ENCODE assay signal across 11 cellular contexts in the genomic region with DNA sequence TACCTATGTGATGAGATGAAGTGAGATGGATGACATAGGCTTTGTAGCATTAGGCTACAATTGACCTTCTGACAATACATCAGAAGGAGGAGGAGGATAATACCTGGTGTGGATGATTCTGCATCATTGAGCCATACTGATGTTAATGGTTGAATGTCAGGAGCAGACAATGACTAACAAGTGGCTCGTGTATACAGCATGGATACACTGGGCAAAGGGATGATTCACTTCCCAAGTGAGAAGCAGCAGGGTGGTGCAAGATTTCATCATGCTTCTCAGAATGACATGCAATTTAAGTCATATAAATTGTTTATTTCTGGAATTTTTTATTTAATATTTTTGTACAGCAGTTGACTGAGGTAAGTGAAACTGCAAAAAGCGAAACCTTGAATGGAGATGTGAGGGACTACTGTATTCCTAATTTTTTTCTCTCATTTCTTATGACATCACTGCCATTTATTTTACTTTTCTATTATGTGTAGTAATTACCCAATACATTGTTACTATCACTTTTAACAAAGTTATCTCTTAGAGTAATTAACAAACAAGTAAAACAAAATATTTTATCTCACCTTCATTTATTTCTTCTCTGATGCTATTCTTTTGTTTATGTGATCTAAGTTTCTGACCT. TPM values are rescaled to one million over a fixed set of nuclear protein-coding genes. Genes with fewer than 3 reads are reported as not detected.
A peak's percentile ranks its signal among the peaks of the same experiment; 100 is the strongest.
DNase-seq lines count a peak whose midpoint lies in the region; ATAC-seq, FAIRE-seq and TF ChIP-seq lines count a peak whose summit lies in the region.
"Had no signal": no experiment of that assay in that cellular context is flagged by ENCODE, and none has a peak within 500 bp of the region (broad histone marks: within the 10 kb centered on the region; RNA-seq: fewer than 3 reads in every experiment).

No MANE protein-coding gene starts in this region.

- TF ChIP-seq CTCF in Calu3 (IDR thresholded peaks at IDR 0.05; ENCODE audit: unreplicated experiment) (no peak), HepG2 (CRISPR knock-in tag; IDR thresholded peaks at IDR 0.05) (no peak)

- no peak for TF ChIP-seq POLR2A in HepG2 (IDR thresholded peaks at IDR 0.05; ENCODE audit: insufficient read depth in 1 of 2, low read depth in 2 of 2, low read length in 2 of 2)

- H3K79me2 ChIP-seq in HepG2 (ENCODE audit: insufficient read depth, low read length), result no peaks in the 10 kb centered on the region
- H3K79me2 ChIP-seq: parathyroid adenoma had no signal

- POLR2A ChIA-PET in HepG2 (lab: Yijun Ruan, JAX), result no interaction called here

- H4K20me1 ChIP-seq in HepG2 (ENCODE audit: insufficient read depth, low read length), result no peaks in the 10 kb centered on the region

- H3K36me3 ChIP-seq in adipocyte (ENCODE audit: control insufficient read depth, insufficient read depth, low read length, severe bottlenecking) (no peaks in the 10 kb centered on the region), HepG2 (replicated peaks in 1 of 2; ENCODE audit: control insufficient read depth in 1 of 2, insufficient read depth in 2 of 2, low read length in 2 of 2) (no peaks in the 10 kb centered on the region)
- H3K36me3 ChIP-seq: heart right ventricle had no signal

- in situ Hi-C loops in HepG2 (cut with HindIII; ENCODE audit: extremely low pct_ligation_motif_present, low pct_unique_long_range_greater_than_20kb), result no loop called here

- no peaks in the 10 kb centered on the region for H3K9me3 Mint-ChIP-seq in Calu3 (ENCODE audit: low read depth, unreplicated experiment)
- no peaks in the 10 kb centered on the region for H3K9me3 Mint-ChIP-seq in immature natural killer cell
- no peaks in the 10 kb centered on the region for H3K9me3 Mint-ChIP-seq in activated naive CD4-positive, alpha-beta T cell treated with anti-CD3 and anti-CD28 coated beads, Interleukin-2, amount 10 ng/mL, durations not matched to agents 7 days and 5 days

- H3K4me1 Mint-ChIP-seq in Calu3 (ENCODE audit: low read depth, unreplicated experiment) (peaks cover 17% of the 10 kb centered on the region), immature natural killer cell (no peaks in the 10 kb centered on the region)
- H3K4me1 Mint-ChIP-seq in activated naive CD4-positive, alpha-beta T cell treated with anti-CD3 and anti-CD28 coated beads, Interleukin-2, amount 10 ng/mL, durations not matched to agents 7 days and 5 days, result no peaks in the 10 kb centered on the region

- H3K27ac ChIP-seq in HepG2 (ENCODE audit: extremely low read length, insufficient read depth, low read length), result no peak overlapping the region
- H3K27ac ChIP-seq: heart right ventricle, KMS-11, parathyroid adenoma had no signal

- CTCF ChIA-PET in Calu3 (lab: Charles Lee), result no interaction called here
- CTCF ChIA-PET in HepG2 (lab: Yijun Ruan, JAX; ENCODE audit: low intra/inter-chr PET ratio, low total read pairs), result no interaction called here
- CTCF ChIA-PET in activated naive CD4-positive, alpha-beta T cell treated with anti-CD3 and anti-CD28 coated beads, Interleukin-2, amount 10 ng/mL, durations not matched to agents 7 days and 5 days (lab: Charles Lee), result no interaction called here

- peaks cover 21% of the 10 kb centered on the region for H3K4me1 ChIP-seq in adipocyte (ENCODE audit: control insufficient read depth, insufficient read depth, low read length)
- no peaks in the 10 kb centered on the region for H3K4me1 ChIP-seq in HepG2 (ENCODE audit: insufficient read depth, low read length)
- H3K4me1 ChIP-seq: heart right ventricle, parathyroid adenoma had no signal

- no peaks in the 10 kb centered on the region for H3K9me3 ChIP-seq in adipocyte (ENCODE audit: control insufficient read depth, low read length)
- no peaks in the 10 kb centered on the region for H3K9me3 ChIP-seq in HepG2 (ENCODE audit: low read length)
- H3K9me3 ChIP-seq: heart right ventricle had no signal

- ATAC-seq in HepG2, result no peak; the same call in 2 of the 3 replicates
- ATAC-seq in GM21723 (IDR thresholded peaks at IDR 0.05; ENCODE audit: unreplicated experiment), result no peak
- ATAC-seq: heart right ventricle had no signal

- 4% methylated on average over 2 of the region's 2 CpGs for WGBS in HepG2 (ENCODE audit: low lambda C conversion rate)

- peak overlapping the region; percentile 61 for H3K9ac ChIP-seq in adipocyte (ENCODE audit: low read length)
- no peak overlapping the region for H3K9ac ChIP-seq in HepG2 (ENCODE audit: insufficient read depth, low read depth, low read length)
- H3K9ac ChIP-seq: KMS-11, parathyroid adenoma had no signal

- no peak for TF ChIP-seq RAD21 in HepG2 (CRISPR knock-in tag; IDR thresholded peaks at IDR 0.05)

- H3K4me3 ChIP-seq in adipocyte (ENCODE audit: low read length), result peak overlapping the region; percentile 62
- H3K4me3 ChIP-seq in HepG2 (replicated peaks in 1 of 3; ENCODE audit: insufficient read depth in 1 of 3, low read depth in 2 of 3, low read length in 3 of 3), result no peak overlapping the region
- H3K4me3 ChIP-seq: heart right ventricle had no signal

- no peak for DNase-seq in Calu3
- DNase-seq in HT1080 (ENCODE audit: low read depth), result peak; percentile 85
- peak; percentile 80 for DNase-seq in adipocyte (ENCODE audit: low read depth)
- DNase-seq in HepG2 (ENCODE audit: low spot score), result no peak
- DNase-seq in immature natural killer cell, result no peak
- DNase-seq in activated CD8-positive, alpha-beta memory T cell treated with anti-CD3 and anti-CD28 coated beads, Interleukin-2, amount 50 U/mL, for 48 hours, result no peak
- no peak for DNase-seq in activated naive CD4-positive, alpha-beta T cell treated with anti-CD3 and anti-CD28 coated beads, Interleukin-2, amount 10 ng/mL, durations not matched to agents 7 days and 5 days
- DNase-seq: heart right ventricle had no signal

- no peak for TF ChIP-seq EP300 in HepG2 (IDR thresholded peaks at IDR 0.05; ENCODE audit: low read depth in 2 of 2, low read length in 2 of 2)
- no peak for TF ChIP-seq EP300 in HepG2 (CRISPR knock-in tag; IDR thresholded peaks at IDR 0.05; ENCODE audit: borderline replicate concordance)

- H3K27me3 ChIP-seq in adipocyte (replicated peaks; ENCODE audit: control insufficient read depth, insufficient read depth, low read length), result no peaks in the 10 kb centered on the region
- H3K27me3 ChIP-seq in HepG2 (ENCODE audit: control insufficient read depth in 1 of 2, insufficient read depth in 2 of 2, low read length in 2 of 2), result no peaks in the 10 kb centered on the region
- H3K27me3 ChIP-seq: heart right ventricle had no signal

- FAIRE-seq in HepG2 (lab: Jason Lieb, UNC), result no peak

- no peaks in the 10 kb centered on the region for H3K27me3 Mint-ChIP-seq in Calu3 (ENCODE audit: unreplicated experiment)
- peaks cover 3 to 13% (median 8%) of the 10 kb centered on the region in 3 donors for H3K27me3 Mint-ChIP-seq in immature natural killer cell (ENCODE audit: low read depth in 3 of 3)
- H3K27me3 Mint-ChIP-seq in activated naive CD4-positive, alpha-beta T cell treated with anti-CD3 and anti-CD28 coated beads, Interleukin-2, amount 10 ng/mL, durations not matched to agents 7 days and 5 days, result no peaks in the 10 kb centered on the region

- no peaks in the 10 kb centered on the region for H3K36me3 Mint-ChIP-seq in Calu3 (ENCODE audit: insufficient read depth, unreplicated experiment)
- no peaks in the 10 kb centered on the region for H3K36me3 Mint-ChIP-seq in immature natural killer cell
- no peaks in the 10 kb centered on the region for H3K36me3 Mint-ChIP-seq in activated naive CD4-positive, alpha-beta T cell treated with anti-CD3 and anti-CD28 coated beads, Interleukin-2, amount 10 ng/mL, durations not matched to agents 7 days and 5 days

- intact Hi-C loops in Calu3 (cut with micrococcal nuclease; ENCODE audit: unreplicated experiment) (no loop called here), HepG2 (cut with micrococcal nuclease; ENCODE audit: unreplicated experiment) (no loop called here)

- no peak overlapping the region for H2AFZ ChIP-seq in HepG2 (ENCODE audit: low read length)
- H2AFZ ChIP-seq: parathyroid adenoma had no signal

- H3K4me3 Mint-ChIP-seq in Calu3 (ENCODE audit: low read depth, unreplicated experiment) (no peak overlapping the region), immature natural killer cell (no peak overlapping the region)
- H3K4me3 Mint-ChIP-seq in activated naive CD4-positive, alpha-beta T cell treated with anti-CD3 and anti-CD28 coated beads, Interleukin-2, amount 10 ng/mL, durations not matched to agents 7 days and 5 days, result no peak overlapping the region

- BruUV-seq in Calu3 (replicated peaks; lab: Mats Ljungman, UMichigan), result no TSS peak
- no TSS peak for BruUV-seq in HepG2 (replicated peaks; lab: Mats Ljungman, UMichigan)

- 0 out of 2 replicates have a peak overlapping the region, but pooled peaks have one; percentile 12 for H3K4me2 ChIP-seq in HepG2 (ENCODE audit: low read depth, low read length)
- H3K4me2 ChIP-seq: KMS-11 had no signal

- H3K27ac Mint-ChIP-seq in Calu3 (ENCODE audit: unreplicated experiment) (peak overlapping the region; percentile 52), immature natural killer cell (no peak overlapping the region)
- no peak overlapping the region for H3K27ac Mint-ChIP-seq in activated naive CD4-positive, alpha-beta T cell treated with anti-CD3 and anti-CD28 coated beads, Interleukin-2, amount 10 ng/mL, durations not matched to agents 7 days and 5 days

RNA-seq across cellular contexts. Expression of a gene that starts 34.4 kb away (rescaled TPM):
- total RNA-seq in Calu3 (2022), result 41.8 and 45.5 TPM in 2 replicates
- total RNA-seq in HT1080 (2014; rRNA removed; shearing (Covaris generic)), result 28.0 and 38.6 TPM in 2 replicates
- polyA plus RNA-seq in HT1080 (2015; cell fraction: cytosol; rRNA removed), result 38.0 and 38.5 TPM in 2 replicates
- 29.3 and 32.7 TPM in 2 replicates for polyA plus RNA-seq in HT1080 (2015; cell fraction: nucleus; rRNA removed)
- 51.3 and 69.9 TPM in 2 replicates for total RNA-seq in HepG2 (2016; rRNA removed; fragmentation: Illumina TruSeq; extraction: Trizol)
- total RNA-seq in HepG2 (2016; cell fraction: cytosol; rRNA removed; fragmentation: Illumina TruSeq; extraction: Trizol; ENCODE audit: low read depth), result 29.6 and 29.8 TPM in 2 replicates
- total RNA-seq in HepG2 (2016; cell fraction: insoluble cytoplasmic fraction; rRNA removed; fragmentation: Illumina TruSeq; extraction: Trizol), result 50.2 and 74.8 TPM in 2 replicates
- total RNA-seq in HepG2 (2016; cell fraction: membrane; rRNA removed; fragmentation: Illumina TruSeq; extraction: Trizol), result 43.1 and 50.1 TPM in 2 replicates
- 44.2 and 48.1 TPM in 2 replicates for total RNA-seq in HepG2 (2016; cell fraction: nucleus; rRNA removed; fragmentation: Illumina TruSeq; extraction: Trizol)
- 15.0 and 20.5 TPM in 2 replicates for polyA plus RNA-seq in HepG2 (2011; rRNA removed)
- polyA plus RNA-seq in HepG2 (2011; cell fraction: cytosol; rRNA removed), result 9.4 and 15.8 TPM in 2 replicates
- polyA plus RNA-seq in HepG2 (2011; cell fraction: nucleus; rRNA removed), result 9.0 and 10.7 TPM in 2 replicates
- polyA plus RNA-seq in HepG2 (2012), result 20.6 and 22.4 TPM in 2 replicates
- 12.9 and 14.0 TPM in 2 replicates for polyA plus RNA-seq in HepG2 (2016; cell fraction: cytosol; fragmentation: Illumina TruSeq; extraction: Trizol; ENCODE audit: low read depth)
- polyA plus RNA-seq in HepG2 (2016; cell fraction: insoluble cytoplasmic fraction; fragmentation: Illumina TruSeq; extraction: Trizol; ENCODE audit: low read depth), result 55.5 and 57.5 TPM in 2 replicates
- 28.6 and 30.4 TPM in 2 replicates for polyA plus RNA-seq in HepG2 (2016; cell fraction: membrane; fragmentation: Illumina TruSeq; extraction: Trizol; ENCODE audit: low read depth)
- polyA plus RNA-seq in HepG2 (2016; cell fraction: nucleus; fragmentation: Illumina TruSeq; extraction: Trizol; ENCODE audit: insufficient read depth, low read depth), result 26.9 and 28.0 TPM in 2 replicates
- 18.7 and 51.1 TPM in 2 replicates for polyA minus RNA-seq in HepG2 (2011; rRNA and poly(A)+ RNA removed; ENCODE audit: low replicate concordance)
- 22.5 and 23.4 TPM in 2 replicates for polyA minus RNA-seq in HepG2 (2011; cell fraction: cytosol; rRNA and poly(A)+ RNA removed)
- polyA minus RNA-seq in HepG2 (2011; cell fraction: nucleus; rRNA and poly(A)+ RNA removed), result 118 and 125 TPM in 2 replicates
- 10 to 100 TPM; 28.3 to 42.2 (median 37.4) TPM for polyA plus RNA-seq in immature natural killer cell

Comparison
In these comparisons a context has a peak if more than half of its experiments do, and no peak if none do; other contexts are left out.
1. DNase-seq: peak in HT1080 (single experiment) and adipocyte (single experiment); none in Calu3 (single experiment), HepG2 (single experiment), immature natural killer cell (0 of 3), activated CD8-positive, alpha-beta memory T cell treated with anti-CD3 and anti-CD28 coated beads, Interleukin-2, amount 50 U/mL, for 48 hours (single experiment) and activated naive CD4-positive, alpha-beta T cell treated with anti-CD3 and anti-CD28 coated beads, Interleukin-2, amount 10 ng/mL, durations not matched to agents 7 days and 5 days (single experiment).